2 cellular contexts compared by ENCODE assay signal in the genomic region with DNA sequence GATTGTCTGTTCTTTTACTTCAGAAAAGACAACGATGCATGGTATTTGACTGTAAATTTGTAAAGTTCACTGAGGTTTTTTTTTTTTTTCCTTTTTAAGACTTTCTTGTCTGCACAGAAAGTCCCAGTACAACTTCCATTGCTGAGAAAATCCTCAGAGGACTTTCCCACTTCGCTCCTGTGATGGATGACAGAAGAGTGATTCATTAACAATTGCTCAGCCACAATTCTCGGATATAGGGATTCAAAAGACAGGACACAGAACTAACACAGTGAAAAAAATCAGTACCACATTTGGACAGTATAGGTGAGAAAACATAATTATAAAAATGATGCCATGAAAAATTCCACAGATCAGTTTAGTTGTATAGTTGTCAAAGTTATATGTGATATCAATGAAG.
TF ChIP-seq lines count a peak whose summit lies in the region.

No MANE protein-coding gene starts in this region.

TF ChIP-seq in GM23338, 12 proteins besides CTCF, POLR2A, EP300 and RAD21:
- TF ChIP-seq EZH2phosphoT487 (IDR thresholded peaks at IDR 0.05; ENCODE audit: unreplicated experiment) (no peak), REST (IDR thresholded peaks at IDR 0.05; ENCODE audit: unreplicated experiment) (no peak), CREB1 (CRISPR knock-in tag; IDR thresholded peaks at IDR 0.05; ENCODE audit: low read depth) (no peak), JUNB (IDR thresholded peaks at IDR 0.05; ENCODE audit: unreplicated experiment) (no peak), EZH2 (IDR thresholded peaks at IDR 0.05; ENCODE audit: low read depth, unreplicated experiment) (no peak)
- TF ChIP-seq, protein P1, sequence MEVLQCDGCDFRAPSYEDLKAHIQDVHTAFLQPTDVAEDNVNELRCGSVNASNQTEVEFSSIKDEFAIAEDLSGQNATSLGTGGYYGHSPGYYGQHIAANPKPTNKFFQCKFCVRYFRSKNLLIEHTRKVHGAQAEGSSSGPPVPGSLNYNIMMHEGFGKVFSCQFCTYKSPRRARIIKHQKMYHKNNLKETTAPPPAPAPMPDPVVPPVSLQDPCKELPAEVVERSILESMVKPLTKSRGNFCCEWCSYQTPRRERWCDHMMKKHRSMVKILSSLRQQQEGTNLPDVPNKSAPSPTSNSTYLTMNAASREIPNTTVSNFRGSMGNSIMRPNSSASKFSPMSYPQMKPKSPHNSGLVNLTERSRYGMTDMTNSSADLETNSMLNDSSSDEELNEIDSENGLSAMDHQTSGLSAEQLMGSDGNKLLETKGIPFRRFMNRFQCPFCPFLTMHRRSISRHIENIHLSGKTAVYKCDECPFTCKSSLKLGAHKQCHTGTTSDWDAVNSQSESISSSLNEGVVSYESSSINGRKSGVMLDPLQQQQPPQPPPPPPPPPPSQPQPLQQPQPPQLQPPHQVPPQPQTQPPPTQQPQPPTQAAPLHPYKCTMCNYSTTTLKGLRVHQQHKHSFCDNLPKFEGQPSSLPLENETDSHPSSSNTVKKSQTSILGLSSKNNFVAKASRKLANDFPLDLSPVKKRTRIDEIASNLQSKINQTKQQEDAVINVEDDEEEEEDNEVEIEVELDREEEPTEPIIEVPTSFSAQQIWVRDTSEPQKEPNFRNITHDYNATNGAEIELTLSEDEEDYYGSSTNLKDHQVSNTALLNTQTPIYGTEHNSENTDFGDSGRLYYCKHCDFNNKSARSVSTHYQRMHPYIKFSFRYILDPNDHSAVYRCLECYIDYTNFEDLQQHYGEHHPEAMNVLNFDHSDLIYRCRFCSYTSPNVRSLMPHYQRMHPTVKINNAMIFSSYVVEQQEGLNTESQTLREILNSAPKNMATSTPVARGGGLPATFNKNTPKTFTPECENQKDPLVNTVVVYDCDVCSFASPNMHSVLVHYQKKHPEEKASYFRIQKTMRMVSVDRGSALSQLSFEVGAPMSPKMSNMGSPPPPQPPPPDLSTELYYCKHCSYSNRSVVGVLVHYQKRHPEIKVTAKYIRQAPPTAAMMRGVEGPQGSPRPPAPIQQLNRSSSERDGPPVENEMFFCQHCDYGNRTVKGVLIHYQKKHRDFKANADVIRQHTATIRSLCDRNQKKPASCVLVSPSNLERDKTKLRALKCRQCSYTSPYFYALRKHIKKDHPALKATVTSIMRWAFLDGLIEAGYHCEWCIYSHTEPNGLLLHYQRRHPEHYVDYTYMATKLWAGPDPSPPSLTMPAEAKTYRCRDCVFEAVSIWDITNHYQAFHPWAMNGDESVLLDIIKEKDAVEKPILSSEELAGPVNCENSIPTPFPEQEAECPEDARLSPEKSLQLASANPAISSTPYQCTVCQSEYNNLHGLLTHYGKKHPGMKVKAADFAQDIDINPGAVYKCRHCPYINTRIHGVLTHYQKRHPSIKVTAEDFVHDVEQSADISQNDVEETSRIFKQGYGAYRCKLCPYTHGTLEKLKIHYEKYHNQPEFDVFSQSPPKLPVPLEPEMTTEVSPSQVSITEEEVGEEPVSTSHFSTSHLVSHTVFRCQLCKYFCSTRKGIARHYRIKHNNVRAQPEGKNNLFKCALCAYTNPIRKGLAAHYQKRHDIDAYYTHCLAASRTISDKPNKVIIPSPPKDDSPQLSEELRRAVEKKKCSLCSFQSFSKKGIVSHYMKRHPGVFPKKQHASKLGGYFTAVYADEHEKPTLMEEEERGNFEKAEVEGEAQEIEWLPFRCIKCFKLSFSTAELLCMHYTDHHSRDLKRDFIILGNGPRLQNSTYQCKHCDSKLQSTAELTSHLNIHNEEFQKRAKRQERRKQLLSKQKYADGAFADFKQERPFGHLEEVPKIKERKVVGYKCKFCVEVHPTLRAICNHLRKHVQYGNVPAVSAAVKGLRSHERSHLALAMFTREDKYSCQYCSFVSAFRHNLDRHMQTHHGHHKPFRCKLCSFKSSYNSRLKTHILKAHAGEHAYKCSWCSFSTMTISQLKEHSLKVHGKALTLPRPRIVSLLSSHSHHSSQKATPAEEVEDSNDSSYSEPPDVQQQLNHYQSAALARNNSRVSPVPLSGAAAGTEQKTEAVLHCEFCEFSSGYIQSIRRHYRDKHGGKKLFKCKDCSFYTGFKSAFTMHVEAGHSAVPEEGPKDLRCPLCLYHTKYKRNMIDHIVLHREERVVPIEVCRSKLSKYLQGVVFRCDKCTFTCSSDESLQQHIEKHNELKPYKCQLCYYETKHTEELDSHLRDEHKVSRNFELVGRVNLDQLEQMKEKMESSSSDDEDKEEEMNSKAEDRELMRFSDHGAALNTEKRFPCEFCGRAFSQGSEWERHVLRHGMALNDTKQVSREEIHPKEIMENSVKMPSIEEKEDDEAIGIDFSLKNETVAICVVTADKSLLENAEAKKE (CRISPR knock-in tag; IDR thresholded peaks at IDR 0.05): no peak

TF ChIP-seq in HepG2, 621 proteins besides CTCF, POLR2A, EP300 and RAD21:
- TF ChIP-seq ATF1 (CRISPR knock-in tag; IDR thresholded peaks at IDR 0.05) (no peak), IRF9 (CRISPR knock-in tag; IDR thresholded peaks at IDR 0.05; ENCODE audit: borderline replicate concordance) (no peak), ZNF484 (CRISPR knock-in tag; IDR thresholded peaks at IDR 0.05; ENCODE audit: borderline replicate concordance, low read depth) (no peak), NFRKB (IDR thresholded peaks at IDR 0.05) (no peak), PHF21A (CRISPR knock-in tag; IDR thresholded peaks at IDR 0.05) (no peak)
